In the genomic region with DNA sequence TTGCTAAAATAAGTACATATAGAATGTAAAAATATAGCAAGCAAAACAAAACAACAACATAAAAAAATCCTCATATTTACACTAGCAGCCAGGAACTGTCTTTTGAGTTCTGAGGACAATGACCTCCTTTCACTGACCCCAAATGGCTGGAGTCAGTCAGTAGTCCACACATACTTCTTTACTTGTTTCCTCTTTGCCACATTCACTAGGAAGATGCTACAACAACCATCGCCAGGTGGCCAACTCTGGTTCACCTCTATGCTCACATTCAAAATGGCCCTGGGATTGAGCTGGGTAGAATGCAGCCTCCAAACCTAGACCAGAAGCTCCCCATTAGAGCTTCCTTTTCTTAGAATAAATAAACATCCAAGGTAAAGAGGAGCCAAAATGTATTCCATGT, we compare ENCODE assay signal across 35 cellular contexts.
"Had no signal": no experiment of that assay in that cellular context is flagged by ENCODE, and none has a peak within 500 bp of the region (broad histone marks: within the 10 kb centered on the region; RNA-seq: fewer than 3 reads in every experiment).

No MANE protein-coding gene starts in this region.

- H3K27ac ChIP-seq: KMS-11 had no signal

- H3K9me3 ChIP-seq: MG63 had no signal

- H3K36me3 ChIP-seq: MG63 had no signal

- H3K9ac ChIP-seq: KMS-11 had no signal

- DNase-seq: Karpas-422, Kasumi-1, MG63, MM.1S, MV-4-11, NCI-H1048, NCI-H1092, NCI-H1092 treated with DMSO at 0.1 percent for 48 hours, NCI-H1105, NCI-H1105 treated with DMSO at 0.1 percent for 48 hours, NCI-H1417, NCI-H1417 treated with DMSO at 0.1 percent for 48 hours, NCI-H1436, NCI-H1436 treated with DMSO at 0.1 percent for 48 hours, NCI-H146, NCI-H1694, NCI-H1694 treated with DMSO at 0.1 percent for 48 hours, NCI-H187, NCI-H187 treated with DMSO at 0.1 percent for 48 hours, NCI-H1930, NCI-H2029, NCI-H2029 treated with DMSO at 0.1 percent for 48 hours, NCI-H2081, NCI-H2081 treated with DMSO at 0.1 percent for 48 hours, NCI-H2107, NCI-H2171, NCI-H2171 treated with DMSO at 0.1 percent for 48 hours, NCI-H2227 treated with DMSO at 0.1 percent for 48 hours, NCI-H226, NCI-H345, NCI-H446, NCI-H446 treated with DMSO at 0.1 percent for 48 hours, NCI-H510A, NCI-H510A treated with DMSO at 0.1 percent for 48 hours had no signal

- H3K4me3 ChIP-seq: MG63 had no signal

- H3K4me2 ChIP-seq: KMS-11 had no signal

- H3K27me3 ChIP-seq: MG63 had no signal
